ENCODE assay signal across 8 cellular contexts in the genomic region with DNA sequence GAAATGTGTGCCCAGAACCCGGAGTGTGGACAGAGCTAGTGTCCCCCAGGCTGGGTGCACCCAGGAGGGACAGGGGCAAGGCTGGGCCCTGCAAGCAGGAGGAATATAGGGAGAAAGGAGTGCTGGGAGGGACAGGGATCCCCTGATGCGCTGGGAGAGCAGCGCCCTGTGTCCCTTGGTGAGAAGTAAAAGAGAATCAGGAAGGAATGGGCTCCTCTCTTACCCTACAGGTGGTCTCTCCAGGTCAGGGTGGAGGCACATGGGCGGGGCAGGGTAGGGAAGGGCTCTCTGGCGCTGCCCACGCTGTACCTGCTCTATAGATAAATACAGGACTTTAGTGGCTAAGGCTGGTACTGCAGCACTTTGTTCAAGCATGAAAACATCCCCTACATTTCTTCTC.
DNase-seq lines count a peak whose midpoint lies in the region; ATAC-seq and TF ChIP-seq lines count a peak whose summit lies in the region.

No MANE protein-coding gene starts in this region.

- no peaks in the 10 kb centered on the region for H3K27me3 ChIP-seq in BE2C

- no peaks in the 10 kb centered on the region for H3K4me1 ChIP-seq in BE2C

- ATAC-seq in GM18502 (IDR thresholded peaks at IDR 0.05; ENCODE audit: poor library complexity, unreplicated experiment): peak; percentile 57
- ATAC-seq in GM21576 (IDR thresholded peaks at IDR 0.05; ENCODE audit: unreplicated experiment): peak; percentile 54
- ATAC-seq in GM21381 (IDR thresholded peaks at IDR 0.05; ENCODE audit: unreplicated experiment): no peak

- DNase-seq in NAMALWA (ENCODE audit: low spot score) (peak; percentile 18), islet precursor cell (peak; percentile 49), NCI-H446 (lab: John Stamatoyannopoulos, UW) (no peak), BE2C (no peak), retina (no peak)

- H3K4me3 ChIP-seq in BE2C (ENCODE audit: low read depth, low read length): no peak overlapping the region

- no peaks in the 10 kb centered on the region; the same call in 1 of the 2 replicates for H3K36me3 ChIP-seq in BE2C

- no peaks in the 10 kb centered on the region for H3K9me3 ChIP-seq in BE2C

- no peak; the same call in 1 of the 2 replicates for TF ChIP-seq CTCF in BE2C (IDR thresholded peaks at IDR 0.05; ENCODE audit: low read depth, low read length)

Comparison
In these comparisons a context has a peak if more than half of its experiments do, and no peak if none do; other contexts are left out.
1. DNase-seq: peak in NAMALWA (single experiment) and islet precursor cell (single experiment); none in NCI-H446 (0 of 2), BE2C (single experiment) and retina (single experiment).